In genomic region chr6:13229205-13230085, GRCh38 we compare ENCODE assay signal across 8 cellular contexts.
A peak's percentile ranks its signal among the peaks of the same experiment; 100 is the strongest.
DNase-seq lines count a peak whose midpoint lies in the region; ATAC-seq and TF ChIP-seq lines count a peak whose summit lies in the region.

No MANE protein-coding gene starts in this region.

- CTCF ChIA-PET in RWPE1 (lab: Yijun Ruan, JAX), result interaction anchor here (0.6 kb wide), 1 partner anchor 1699 kb away, joined by 3 read pairs; no protein-coding TSS in a partner anchor

- intact Hi-C loops in posterior cingulate gyrus (cut with DNase I), result no loop called here
- intact Hi-C loops in cardiac septum (cut with DNase I), result no loop called here

- no peak overlapping the region for H3K4me3 ChIP-seq in AG10803 (ENCODE audit: low read length)

- no peak overlapping the region for H3K27ac ChIP-seq in RWPE1

- TF ChIP-seq CTCF in AG10803 (conservative IDR thresholded peaks at IDR 0.05; ENCODE audit: low read length) (peak; percentile 15; the same call in 1 of the 2 replicates), RWPE1 (conservative IDR thresholded peaks at IDR 0.05; ENCODE audit: low read depth) (peak; percentile 24; the same call in 1 of the 2 replicates)

- peak; percentile 12 for DNase-seq in AG10803 (ENCODE audit: low read depth)
- peak; percentile 35 for DNase-seq in RWPE1 (ENCODE audit: low spot score)
- DNase-seq in left kidney (ENCODE audit: low read depth, low spot score), result peak; percentile 35
- no peak for DNase-seq in hypothalamus (lab: John Stamatoyannopoulos, UW)
- DNase-seq in posterior cingulate gyrus, result no peak
- DNase-seq in cardiac septum (ENCODE audit: low spot score), result no peak

- POLR2A ChIA-PET in RWPE1 (lab: Yijun Ruan, JAX; ENCODE audit: low non-redundant PET), result no interaction called here

- peak; percentile 82 for ATAC-seq in GM18508 (IDR thresholded peaks at IDR 0.05; ENCODE audit: insufficient read depth, unreplicated experiment)
- ATAC-seq in HG02885 (IDR thresholded peaks at IDR 0.05; ENCODE audit: poor library complexity, unreplicated experiment), result peak; percentile 87

Comparison
In these comparisons a context has a peak if more than half of its experiments do, and no peak if none do; other contexts are left out.
1. DNase-seq: peak in AG10803 (single experiment), RWPE1 (single experiment) and left kidney (single experiment); none in hypothalamus (0 of 51), posterior cingulate gyrus (0 of 10) and cardiac septum (single experiment).